18 cellular contexts compared by ENCODE assay signal in the genomic region with DNA sequence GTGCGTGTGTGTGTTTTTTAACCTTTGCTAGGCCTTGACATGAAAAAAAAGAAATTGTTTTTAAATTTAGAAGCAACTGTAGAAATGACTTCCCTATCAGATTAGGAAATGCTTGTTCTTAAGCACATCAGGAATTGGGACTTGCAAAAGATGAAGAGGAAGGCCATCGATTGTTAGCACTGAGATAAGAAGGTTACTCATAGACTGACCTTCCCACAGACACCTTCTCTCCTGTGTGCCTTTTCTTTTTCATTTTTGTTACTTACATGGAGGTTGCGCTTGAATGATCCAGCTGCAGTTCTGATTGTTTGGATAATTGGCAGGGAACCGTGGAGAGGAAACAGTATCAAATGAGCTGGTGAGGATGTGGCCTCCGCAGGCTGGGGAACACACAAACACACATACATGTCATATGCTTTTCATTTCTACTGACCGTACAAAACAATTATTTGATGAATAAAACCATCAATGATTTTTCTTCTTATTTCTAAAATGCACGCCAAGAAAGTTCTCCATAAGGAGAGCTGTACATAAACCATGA.
A peak's percentile ranks its signal among the peaks of the same experiment; 100 is the strongest.
DNase-seq lines count a peak whose midpoint lies in the region; ATAC-seq, FAIRE-seq and TF ChIP-seq lines count a peak whose summit lies in the region.
"Had no signal": no experiment of that assay in that cellular context is flagged by ENCODE, and none has a peak within 500 bp of the region (broad histone marks: within the 10 kb centered on the region; RNA-seq: fewer than 3 reads in every experiment).

No MANE protein-coding gene starts in this region.

- H3K79me2 ChIP-seq in GM23338 (replicated peaks; ENCODE audit: insufficient read depth) (no peaks in the 10 kb centered on the region), neural cell (replicated peaks; ENCODE audit: insufficient read depth, low read length) (no peaks in the 10 kb centered on the region)

- H3K9ac ChIP-seq in BLaER1: no peak overlapping the region
- no peak overlapping the region for H3K9ac ChIP-seq in neural cell (ENCODE audit: low read length)

- H3K27me3 ChIP-seq in BLaER1 (no peaks in the 10 kb centered on the region), GM23338 (ENCODE audit: insufficient read depth) (no peaks in the 10 kb centered on the region), neural cell (ENCODE audit: insufficient read depth, low read depth, low read length) (no peaks in the 10 kb centered on the region)
- H3K27me3 ChIP-seq: cardiac muscle cell, gastrocnemius medialis had no signal

- H3K9me2 ChIP-seq in GM23338 (ENCODE audit: insufficient read depth): no peaks in the 10 kb centered on the region
- H3K9me2 ChIP-seq in neural cell (ENCODE audit: insufficient read depth, low read length): no peaks in the 10 kb centered on the region

- H3K9me3 ChIP-seq in BLaER1: 0 out of 2 replicates have a peak, but pooled peaks cover 4% of the 10 kb centered on the region
- H3K9me3 ChIP-seq in neural cell (ENCODE audit: low read length): no peaks in the 10 kb centered on the region
- H3K9me3 ChIP-seq: gastrocnemius medialis, mucosa of descending colon, psoas muscle had no signal

- H3K9me3 Mint-ChIP-seq in GM23338: no peaks in the 10 kb centered on the region
- H3K9me3 Mint-ChIP-seq: activated naive CD4-positive, alpha-beta T cell treated with anti-CD3 and anti-CD28 coated beads for 36 hours; effector memory CD8-positive, alpha-beta T cell had no signal

- H3K27ac Mint-ChIP-seq in GM23338: 0 out of 2 replicates have a peak overlapping the region, but pooled peaks have one; percentile 12
- H3K27ac Mint-ChIP-seq: activated naive CD4-positive, alpha-beta T cell treated with anti-CD3 and anti-CD28 coated beads for 36 hours; B cell had no signal

- no peaks in the 10 kb centered on the region for H3K36me3 ChIP-seq in BLaER1
- H3K36me3 ChIP-seq in GM23338 (ENCODE audit: insufficient read depth): no peaks in the 10 kb centered on the region
- H3K36me3 ChIP-seq in neural cell (ENCODE audit: insufficient read depth, low read length): no peaks in the 10 kb centered on the region
- H3K36me3 ChIP-seq: cardiac muscle cell, gastrocnemius medialis had no signal

- no peak overlapping the region for H3K4me3 Mint-ChIP-seq in GM23338
- H3K4me3 Mint-ChIP-seq: activated naive CD4-positive, alpha-beta T cell treated with anti-CD3 and anti-CD28 coated beads for 36 hours; B cell; effector memory CD8-positive, alpha-beta T cell had no signal

- H3K27ac ChIP-seq in BLaER1: peak overlapping the region; percentile 2; the same call in 1 of the 2 replicates
- H3K27ac ChIP-seq in GM23338 (ENCODE audit: low read depth): no peak overlapping the region
- H3K27ac ChIP-seq in neural cell (ENCODE audit: low read length): peak overlapping the region; percentile 35
- H3K27ac ChIP-seq: gastrocnemius medialis, psoas muscle, VCaP had no signal

- H3K36me3 Mint-ChIP-seq in GM23338 (ENCODE audit: low read depth): no peaks in the 10 kb centered on the region

- DNase-seq in GM23338 (ENCODE audit: low spot score) (no peak), dermis blood vessel endothelial cell (peak; percentile 85), GM20000 (ENCODE audit: low spot score) (no peak), putamen (ENCODE audit: low spot score) (no peak), HTR-8/SVneo (ENCODE audit: insufficient read length, low spot score) (no peak), C1 segment of cervical spinal cord (lab: John Stamatoyannopoulos, UW) (no peak)
- DNase-seq: activated naive CD4-positive, alpha-beta T cell treated with anti-CD3 and anti-CD28 coated beads for 36 hours; effector memory CD8-positive, alpha-beta T cell; gastrocnemius medialis; mucosa of descending colon; NCI-H2029 treated with DMSO at 0.1 percent for 48 hours; psoas muscle had no signal

- no peak for FAIRE-seq in HTR-8/SVneo (lab: Jason Lieb, UNC)

- TF ChIP-seq CTCF in GM23338 (conservative IDR thresholded peaks at IDR 0.05; ENCODE audit: low read depth in 2 of 2) (no peak), neural cell (IDR thresholded peaks at IDR 0.05; ENCODE audit: poor library complexity, severe bottlenecking) (no peak), GM20000 (IDR thresholded peaks at IDR 0.05; ENCODE audit: extremely low read depth, missing control alignments) (no peak)

- H3K4me3 ChIP-seq in BLaER1 (no peak overlapping the region), GM23338 (no peak overlapping the region), neural cell (ENCODE audit: low read length) (no peak overlapping the region)
- H3K4me3 ChIP-seq: cardiac muscle cell, gastrocnemius medialis, mucosa of descending colon, psoas muscle, SK-N-MC had no signal

- H3K27me3 Mint-ChIP-seq in GM23338 (ENCODE audit: insufficient read depth, low read depth, poor library complexity): no peaks in the 10 kb centered on the region
- H3K27me3 Mint-ChIP-seq: B cell; effector memory CD8-positive, alpha-beta T cell had no signal

- peaks cover 22% of the 10 kb centered on the region for H3K4me1 Mint-ChIP-seq in GM23338
- H3K4me1 Mint-ChIP-seq: B cell had no signal

- H4K20me1 ChIP-seq in BLaER1 (no peaks in the 10 kb centered on the region), GM23338 (replicated peaks; ENCODE audit: insufficient read depth) (no peaks in the 10 kb centered on the region), neural cell (ENCODE audit: insufficient read depth) (no peaks in the 10 kb centered on the region)

- H3K4me1 ChIP-seq in BLaER1 (peaks cover 44% of the 10 kb centered on the region), GM23338 (ENCODE audit: insufficient read depth) (0 out of 2 replicates have a peak, but pooled peaks cover 3% of the 10 kb centered on the region)
- H3K4me1 ChIP-seq: psoas muscle had no signal

- H3K4me2 ChIP-seq in BLaER1 (peak overlapping the region; percentile 42), GM23338 (no peak overlapping the region), neural cell (ENCODE audit: low read length) (no peak overlapping the region)

- TF ChIP-seq RAD21 in neural cell (conservative IDR thresholded peaks at IDR 0.05): no peak

- no peak for ATAC-seq in GM23338
- ATAC-seq: effector memory CD8-positive, alpha-beta T cell; gastrocnemius medialis; mucosa of descending colon; psoas muscle had no signal

- no peaks in the 10 kb centered on the region for H3F3A ChIP-seq in GM23338 (replicated peaks; ENCODE audit: low read depth)
- no peaks in the 10 kb centered on the region for H3F3A ChIP-seq in neural cell (ENCODE audit: insufficient read depth, low read length, poor library complexity, severe bottlenecking)

- H2AFZ ChIP-seq in GM23338 (0 out of 2 replicates have a peak overlapping the region, but pooled peaks have one; percentile 19), neural cell (ENCODE audit: low read depth, low read length) (no peak overlapping the region)

- TF ChIP-seq EP300 in neural cell (conservative IDR thresholded peaks at IDR 0.05; ENCODE audit: poor library complexity, severe bottlenecking): no peak

TF ChIP-seq in GM23338, 12 proteins besides CTCF, POLR2A, EP300 and RAD21:
- no peak for TF ChIP-seq POLR2AphosphoS5 (IDR thresholded peaks at IDR 0.05; ENCODE audit: low read depth)
- TF ChIP-seq ZNF331 (CRISPR knock-in tag; IDR thresholded peaks at IDR 0.05; ENCODE audit: low read depth): no peak
- TF ChIP-seq NANOG (IDR thresholded peaks at IDR 0.05; ENCODE audit: borderline replicate concordance): no peak
- no peak for TF ChIP-seq EZH2phosphoT487 (IDR thresholded peaks at IDR 0.05; ENCODE audit: unreplicated experiment)
- TF ChIP-seq CREB1 (CRISPR knock-in tag; IDR thresholded peaks at IDR 0.05; ENCODE audit: low read depth): no peak
- TF ChIP-seq STAT1 (IDR thresholded peaks at IDR 0.05; ENCODE audit: unreplicated experiment): no peak

TF ChIP-seq in neural cell, 6 proteins besides CTCF, POLR2A, EP300 and RAD21:
- TF ChIP-seq EZH2 (IDR thresholded peaks at IDR 0.05; ENCODE audit: borderline replicate concordance, insufficient read depth, low read length, poor library complexity, severe bottlenecking) (no peak), MXI1 (conservative IDR thresholded peaks at IDR 0.05; ENCODE audit: poor library complexity, severe bottlenecking) (no peak), SMC3 (conservative IDR thresholded peaks at IDR 0.05; ENCODE audit: poor library complexity) (no peak), POLR2AphosphoS5 (IDR thresholded peaks at IDR 0.05) (no peak), TAF1 (IDR thresholded peaks at IDR 0.05; ENCODE audit: low read depth) (no peak)
- TF ChIP-seq, protein P1, sequence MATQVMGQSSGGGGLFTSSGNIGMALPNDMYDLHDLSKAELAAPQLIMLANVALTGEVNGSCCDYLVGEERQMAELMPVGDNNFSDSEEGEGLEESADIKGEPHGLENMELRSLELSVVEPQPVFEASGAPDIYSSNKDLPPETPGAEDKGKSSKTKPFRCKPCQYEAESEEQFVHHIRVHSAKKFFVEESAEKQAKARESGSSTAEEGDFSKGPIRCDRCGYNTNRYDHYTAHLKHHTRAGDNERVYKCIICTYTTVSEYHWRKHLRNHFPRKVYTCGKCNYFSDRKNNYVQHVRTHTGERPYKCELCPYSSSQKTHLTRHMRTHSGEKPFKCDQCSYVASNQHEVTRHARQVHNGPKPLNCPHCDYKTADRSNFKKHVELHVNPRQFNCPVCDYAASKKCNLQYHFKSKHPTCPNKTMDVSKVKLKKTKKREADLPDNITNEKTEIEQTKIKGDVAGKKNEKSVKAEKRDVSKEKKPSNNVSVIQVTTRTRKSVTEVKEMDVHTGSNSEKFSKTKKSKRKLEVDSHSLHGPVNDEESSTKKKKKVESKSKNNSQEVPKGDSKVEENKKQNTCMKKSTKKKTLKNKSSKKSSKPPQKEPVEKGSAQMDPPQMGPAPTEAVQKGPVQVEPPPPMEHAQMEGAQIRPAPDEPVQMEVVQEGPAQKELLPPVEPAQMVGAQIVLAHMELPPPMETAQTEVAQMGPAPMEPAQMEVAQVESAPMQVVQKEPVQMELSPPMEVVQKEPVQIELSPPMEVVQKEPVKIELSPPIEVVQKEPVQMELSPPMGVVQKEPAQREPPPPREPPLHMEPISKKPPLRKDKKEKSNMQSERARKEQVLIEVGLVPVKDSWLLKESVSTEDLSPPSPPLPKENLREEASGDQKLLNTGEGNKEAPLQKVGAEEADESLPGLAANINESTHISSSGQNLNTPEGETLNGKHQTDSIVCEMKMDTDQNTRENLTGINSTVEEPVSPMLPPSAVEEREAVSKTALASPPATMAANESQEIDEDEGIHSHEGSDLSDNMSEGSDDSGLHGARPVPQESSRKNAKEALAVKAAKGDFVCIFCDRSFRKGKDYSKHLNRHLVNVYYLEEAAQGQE (IDR thresholded peaks at IDR 0.05; ENCODE audit: borderline replicate concordance): no peak
